In genomic region chr21:25396135-25396711, GRCh38 we compare ENCODE assay signal across 8 cellular contexts.
A peak's percentile ranks its signal among the peaks of the same experiment; 100 is the strongest.
DNase-seq lines count a peak whose midpoint lies in the region; ATAC-seq lines count a peak whose summit lies in the region.

No MANE protein-coding gene starts in this region.

- H3K9me3 ChIP-seq in T-helper 17 cell (ENCODE audit: control insufficient read depth, low read length, poor library complexity, severe bottlenecking), result no peaks in the 10 kb centered on the region

- peaks cover 18% of the 10 kb centered on the region for H3K27me3 Mint-ChIP-seq in T-helper 17 cell

- DNase-seq in T-helper 17 cell (no peak), cerebellar cortex (ENCODE audit: low spot score) (no peak), LoVo (ENCODE audit: low spot score) (no peak), NCI-H2196 (lab: John Stamatoyannopoulos, UW; ENCODE audit: unreplicated experiment) (no peak)
- peak; percentile 73 to 85 (median 75) for DNase-seq in stimulated activated CD4-positive, alpha-beta T cell treated with anti-CD3 and anti-CD28 coated beads, Interleukin-12 subunit alpha, Interleukin-12 subunit beta, amount 100 ng/mL, for 48 hours (ENCODE audit: low read depth in 2 of 3, low spot score in 1 of 3)
- no peak for DNase-seq in effector CD4-positive, alpha-beta T cell

- ATAC-seq in GM18519 (IDR thresholded peaks at IDR 0.05; ENCODE audit: low FRiP score, unreplicated experiment), result peak; percentile 93
- ATAC-seq in HG02571 (IDR thresholded peaks at IDR 0.05; ENCODE audit: unreplicated experiment), result peak; percentile 85
- peak; percentile 65 for ATAC-seq in T-helper 17 cell

- peak overlapping the region; percentile 8 for H3K27ac Mint-ChIP-seq in T-helper 17 cell

- H3K4me1 Mint-ChIP-seq in T-helper 17 cell, result peaks cover 11% of the 10 kb centered on the region

- H3K36me3 Mint-ChIP-seq in T-helper 17 cell (ENCODE audit: low read depth), result peaks cover 7% of the 10 kb centered on the region

- no peak overlapping the region for H3K4me3 Mint-ChIP-seq in T-helper 17 cell

Comparison
In these comparisons a context has a peak if more than half of its experiments do, and no peak if none do; other contexts are left out.
1. DNase-seq: peak in stimulated activated CD4-positive, alpha-beta T cell treated with anti-CD3 and anti-CD28 coated beads, Interleukin-12 subunit alpha, Interleukin-12 subunit beta, amount 100 ng/mL, for 48 hours (3 of 3); none in T-helper 17 cell (0 of 3), cerebellar cortex (single experiment), LoVo (single experiment), effector CD4-positive, alpha-beta T cell (single experiment) and NCI-H2196 (single experiment).
2. Peak in every context shown above with its lines, with median percentiles within 50 percentile points of each other: ATAC-seq.